ENCODE assay signal across 14 cellular contexts in the genomic region with DNA sequence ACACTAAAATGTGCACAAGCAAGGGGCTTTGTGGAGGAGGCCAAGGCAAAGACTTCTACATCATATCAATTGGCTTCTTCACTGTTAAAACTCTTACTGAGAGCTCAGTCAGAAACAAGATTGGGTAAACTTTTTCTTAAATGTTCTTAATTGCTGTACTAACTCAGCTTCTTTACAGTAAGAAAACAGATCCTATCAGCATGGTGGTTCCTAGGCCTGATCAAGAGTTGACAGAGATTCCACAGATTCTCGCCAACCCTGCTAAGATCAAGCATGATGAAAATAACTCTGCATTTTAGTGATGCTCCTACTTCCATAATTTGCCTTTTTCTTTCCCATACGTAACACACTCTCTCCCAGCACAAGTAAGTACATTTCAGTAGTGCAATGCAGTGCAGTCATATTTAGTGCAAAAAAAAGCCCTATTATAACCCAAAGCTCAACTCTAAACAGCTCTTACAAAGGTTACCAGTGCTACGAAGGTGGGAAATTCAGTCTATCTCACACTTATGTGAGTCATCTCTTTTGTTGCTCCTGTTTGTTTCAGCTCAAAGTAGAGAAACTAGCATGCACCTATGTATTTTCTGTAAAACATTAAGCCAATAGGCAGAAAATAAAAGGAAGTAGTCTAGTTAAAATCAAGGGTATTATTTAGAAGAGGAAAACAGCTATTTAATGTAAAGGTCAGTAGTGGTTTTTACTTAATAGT. TPM values are rescaled to one million over a fixed set of nuclear protein-coding genes. Genes with fewer than 3 reads are reported as not detected.
DNase-seq lines count a peak whose midpoint lies in the region; ATAC-seq, FAIRE-seq and TF ChIP-seq lines count a peak whose summit lies in the region.
"Had no signal": no experiment of that assay in that cellular context is flagged by ENCODE, and none has a peak within 500 bp of the region (broad histone marks: within the 10 kb centered on the region; RNA-seq: fewer than 3 reads in every experiment).

No MANE protein-coding gene starts in this region.

- peaks cover 73% of the 10 kb centered on the region for H3K4me1 Mint-ChIP-seq in activated naive CD8-positive, alpha-beta T cell treated with anti-CD3 and anti-CD28 coated beads for 36 hours

- H3K4me1 ChIP-seq in A549, result peaks cover 26% of the 10 kb centered on the region

- peak overlapping the region; percentile 21; the same call in 2 of the 3 replicates for H3K4me2 ChIP-seq in A549

- CTCF ChIA-PET in A549 (lab: Yijun Ruan, JAX), result interaction anchor here (0.6 to 1.4 kb wide), 4 partner anchors 11 to 1247 kb away, joined by 3 to 5 read pairs (median 3); no protein-coding TSS in a partner anchor

- POLR2A ChIA-PET in A549 (lab: Yijun Ruan, JAX), result no interaction called here

- ATAC-seq in A549 (no peak), GM18861 (IDR thresholded peaks at IDR 0.05; ENCODE audit: unreplicated experiment) (peak; percentile 87), HG02981 (IDR thresholded peaks at IDR 0.05; ENCODE audit: unreplicated experiment) (peak; percentile 69), HG02970 (IDR thresholded peaks at IDR 0.05; ENCODE audit: low FRiP score, unreplicated experiment) (no peak)

- DNase-seq in A549 (ENCODE audit: low read depth in 1 of 2, low spot score in 1 of 2) (peak in 1 of 2 experiments; percentile 9), Ammon's horn (ENCODE audit: low spot score) (no peak), H4 (ENCODE audit: low spot score) (no peak), middle frontal gyrus (ENCODE audit: extremely low spot score, low spot score) (no peak)
- DNase-seq in activated naive CD8-positive, alpha-beta T cell treated with anti-CD3 and anti-CD28 coated beads for 36 hours, result no peak
- DNase-seq: activated CD4-positive, alpha-beta T cell treated with anti-CD3 and anti-CD28 coated beads, Interleukin-2, amount 50 U/mL, for 1 hour; anterior cingulate cortex; NCI-H2171; SW 1271 had no signal

- peaks cover 2% of the 10 kb centered on the region for H3K9me3 Mint-ChIP-seq in activated naive CD8-positive, alpha-beta T cell treated with anti-CD3 and anti-CD28 coated beads for 36 hours

- no peak overlapping the region for H3K4me3 ChIP-seq in A549

- FAIRE-seq in A549 (lab: Jason Lieb, UNC), result no peak

- TF ChIP-seq POLR2A in A549 (IDR thresholded peaks at IDR 0.05; ENCODE audit: low read length), result no peak

- H3K9me3 ChIP-seq in A549, result no peaks in the 10 kb centered on the region

- peak overlapping the region; percentile 1 for H3K4me3 Mint-ChIP-seq in activated naive CD8-positive, alpha-beta T cell treated with anti-CD3 and anti-CD28 coated beads for 36 hours

- TF ChIP-seq CTCF in A549 (IDR thresholded peaks at IDR 0.05), result no peak

- no peak for TF ChIP-seq EP300 in A549 (IDR thresholded peaks at IDR 0.05)

- H3K36me3 Mint-ChIP-seq in activated naive CD8-positive, alpha-beta T cell treated with anti-CD3 and anti-CD28 coated beads for 36 hours, result peaks cover 18% of the 10 kb centered on the region

- no peak for TF ChIP-seq RAD21 in A549 (conservative IDR thresholded peaks at IDR 0.05 in 1 of 2, IDR thresholded peaks at IDR 0.05 in 1 of 2)

- H3K27ac ChIP-seq in A549, result no peak overlapping the region

- WGBS in A549 (ENCODE audit: missing lambda C conversion rate), result 71% methylated on average over 3 of the region's 3 CpGs

- H3K27me3 Mint-ChIP-seq in activated naive CD8-positive, alpha-beta T cell treated with anti-CD3 and anti-CD28 coated beads for 36 hours, result no peaks in the 10 kb centered on the region
- H3K27me3 Mint-ChIP-seq: progenitor cell of endocrine pancreas had no signal

- peak overlapping the region; percentile 71 for H3K27ac Mint-ChIP-seq in activated naive CD8-positive, alpha-beta T cell treated with anti-CD3 and anti-CD28 coated beads for 36 hours

TF ChIP-seq in A549, 52 proteins besides CTCF, POLR2A, EP300 and RAD21:
- TF ChIP-seq HDAC2 (IDR thresholded peaks at IDR 0.05) (no peak), SREBF2 (IDR thresholded peaks at IDR 0.05) (no peak)
- TF ChIP-seq, protein P1, sequence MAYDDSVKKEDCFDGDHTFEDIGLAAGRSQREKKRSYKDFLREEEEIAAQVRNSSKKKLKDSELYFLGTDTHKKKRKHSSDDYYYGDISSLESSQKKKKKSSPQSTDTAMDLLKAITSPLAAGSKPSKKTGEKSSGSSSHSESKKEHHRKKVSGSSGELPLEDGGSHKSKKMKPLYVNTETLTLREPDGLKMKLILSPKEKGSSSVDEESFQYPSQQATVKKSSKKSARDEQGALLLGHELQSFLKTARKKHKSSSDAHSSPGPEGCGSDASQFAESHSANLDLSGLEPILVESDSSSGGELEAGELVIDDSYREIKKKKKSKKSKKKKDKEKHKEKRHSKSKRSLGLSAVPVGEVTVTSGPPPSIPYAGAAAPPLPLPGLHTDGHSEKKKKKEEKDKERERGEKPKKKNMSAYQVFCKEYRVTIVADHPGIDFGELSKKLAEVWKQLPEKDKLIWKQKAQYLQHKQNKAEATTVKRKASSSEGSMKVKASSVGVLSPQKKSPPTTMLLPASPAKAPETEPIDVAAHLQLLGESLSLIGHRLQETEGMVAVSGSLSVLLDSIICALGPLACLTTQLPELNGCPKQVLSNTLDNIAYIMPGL (CRISPR knock-in tag; IDR thresholded peaks at IDR 0.05; ENCODE audit: borderline replicate concordance), result no peak

RNA-seq across cellular contexts. Expression of a gene that starts 29.9 kb away (rescaled TPM):
- not detected in 2 replicates for polyA plus RNA-seq in A549 (2011; rRNA removed)
- not detected in 2 replicates for polyA plus RNA-seq in A549 (2012; cell fraction: cytosol; rRNA removed)
- not detected in 2 replicates for polyA plus RNA-seq in A549 (2012; cell fraction: nucleus; rRNA removed)
- polyA plus RNA-seq in A549 (2017; fragmentation: RNase III; extraction: RNeasy Plus Mini Kit Qiagen cat#74134 plus additional on column Dnase treatment), result not detected in 3 replicates
- not detected in 2 replicates for polyA minus RNA-seq in A549 (2011; rRNA and poly(A)+ RNA removed)
- total RNA-seq in activated naive CD8-positive, alpha-beta T cell treated with anti-CD3 and anti-CD28 coated beads for 36 hours, result 10 to 100 TPM; 12.9 to 16.4 TPM
- not detected in 2 replicates for total RNA-seq in H4 (2014; rRNA removed; shearing (Covaris generic))
- total RNA-seq: HT1080, progenitor cell of endocrine pancreas had no signal

Comparison
In these comparisons a context has a peak if more than half of its experiments do, and no peak if none do; other contexts are left out.
1. ATAC-seq: peak in GM18861 (single experiment) and HG02981 (single experiment); none in A549 (0 of 2) and HG02970 (single experiment).
2. RNA of a gene that starts 29.9 kb away (total RNA-seq): 12.9 to 16.4 TPM in activated naive CD8-positive, alpha-beta T cell treated with anti-CD3 and anti-CD28 coated beads for 36 hours; not detected in H4; every median in the first group is over 10 times any median in the second.